Comparison of ENCODE assay signal across 1 cellular context in genomic region chr19:41427647-41428480, GRCh38.
TF ChIP-seq lines count a peak whose summit lies in the region.

No MANE protein-coding gene starts in this region.

TF ChIP-seq in K562, 482 proteins besides CTCF, POLR2A, EP300 and RAD21 (continued from another document and continues in another):
- no peak for TF ChIP-seq ZBTB49 (CRISPR knock-in tag; IDR thresholded peaks at IDR 0.05; ENCODE audit: borderline replicate concordance)
- TF ChIP-seq ASH1L (IDR thresholded peaks at IDR 0.05; ENCODE audit: borderline replicate concordance, low read depth, partially characterized antibody), result no peak
- TF ChIP-seq RUNX1 (IDR thresholded peaks at IDR 0.05; ENCODE audit: low read depth), result no peak
- peak; percentile 37 for TF ChIP-seq EGR1 (conservative IDR thresholded peaks at IDR 0.05)
- no peak for TF ChIP-seq SLC30A9 (CRISPR knock-in tag; IDR thresholded peaks at IDR 0.05)
- no peak for TF ChIP-seq ZBTB7A (IDR thresholded peaks at IDR 0.05; ENCODE audit: borderline replicate concordance, control insufficient read depth, low read depth, low read length)
- TF ChIP-seq ZNF12 (CRISPR knock-in tag; IDR thresholded peaks at IDR 0.05), result no peak
- no peak for TF ChIP-seq ZNF174 (CRISPR knock-in tag; IDR thresholded peaks at IDR 0.05)
- peak; percentile 19; the same call in 1 of the 2 replicates for TF ChIP-seq ZBTB9 (CRISPR knock-in tag; IDR thresholded peaks at IDR 0.05)
- TF ChIP-seq ZNF766 (CRISPR knock-in tag; conservative IDR thresholded peaks at IDR 0.05), result peak; percentile 77
- no peak for TF ChIP-seq MITF (IDR thresholded peaks at IDR 0.05)
- TF ChIP-seq ZNF24 (IDR thresholded peaks at IDR 0.05), result no peak
- no peak for TF ChIP-seq ZNF740 (CRISPR knock-in tag; IDR thresholded peaks at IDR 0.05)
- no peak for TF ChIP-seq ZNF740 (tag; IDR thresholded peaks at IDR 0.05)
- no peak for TF ChIP-seq PYGO2 (tag; IDR thresholded peaks at IDR 0.05)
- TF ChIP-seq NBN (IDR thresholded peaks at IDR 0.05; ENCODE audit: low read depth), result peak; percentile 80; the same call in 1 of the 2 replicates
- TF ChIP-seq MAX (CRISPR knock-in tag; IDR thresholded peaks at IDR 0.05), result peak; percentile 31; the same call in 1 of the 2 replicates
- no peak for TF ChIP-seq ZNF785 (CRISPR knock-in tag; IDR thresholded peaks at IDR 0.05)
- no peak for TF ChIP-seq BACH1 (tag; IDR thresholded peaks at IDR 0.05)
- TF ChIP-seq CBFB (CRISPR knock-in tag; IDR thresholded peaks at IDR 0.05), result no peak
- no peak for TF ChIP-seq ILF3 (IDR thresholded peaks at IDR 0.05; ENCODE audit: borderline replicate concordance)
- TF ChIP-seq ZNF696 (CRISPR knock-in tag; conservative IDR thresholded peaks at IDR 0.05), result no peak
- TF ChIP-seq DIDO1 (tag; IDR thresholded peaks at IDR 0.05; ENCODE audit: low read depth), result no peak
- TF ChIP-seq ZBTB40 (IDR thresholded peaks at IDR 0.05), result peak; percentile 37; the same call in 1 of the 2 replicates
- TF ChIP-seq ZBTB40 (CRISPR knock-in tag; IDR thresholded peaks at IDR 0.05), result no peak
- no peak for TF ChIP-seq ZKSCAN1 (IDR thresholded peaks at IDR 0.05; ENCODE audit: low read depth, low read length)
- no peak for TF ChIP-seq SAFB2 (IDR thresholded peaks at IDR 0.05; ENCODE audit: borderline replicate concordance, low read depth, low read length, severe bottlenecking)
- TF ChIP-seq GTF2F1 (IDR thresholded peaks at IDR 0.05; ENCODE audit: low read depth, low read length), result no peak
- peak; percentile 37; the same call in 1 of the 2 replicates for TF ChIP-seq ESRRA (IDR thresholded peaks at IDR 0.05; ENCODE audit: borderline replicate concordance, low read depth)
- peak in 1 of 2 experiments; percentile 85; a peak in 2 of 4 replicates for TF ChIP-seq HDAC1 (IDR thresholded peaks at IDR 0.05)
- TF ChIP-seq CHD2 (IDR thresholded peaks at IDR 0.05; ENCODE audit: low read depth, low read length), result no peak
- TF ChIP-seq ZNF280A (IDR thresholded peaks at IDR 0.05; ENCODE audit: low read depth, partially characterized antibody), result no peak
- no peak for TF ChIP-seq ELF2 (CRISPR knock-in tag; IDR thresholded peaks at IDR 0.05)
- no peak for TF ChIP-seq ZBTB34 (CRISPR knock-in tag; IDR thresholded peaks at IDR 0.05)
- no peak for TF ChIP-seq ZNF212 (CRISPR knock-in tag; IDR thresholded peaks at IDR 0.05)
- no peak for TF ChIP-seq ZNF512 (tag; IDR thresholded peaks at IDR 0.05)
- TF ChIP-seq LEF1 (IDR thresholded peaks at IDR 0.05), result peak; percentile 66
- TF ChIP-seq HMGN3 (IDR thresholded peaks at IDR 0.05; ENCODE audit: borderline replicate concordance, extremely low read depth, insufficient read length, low read depth, low read length), result no peak
- TF ChIP-seq ZNF583 (CRISPR knock-in tag; IDR thresholded peaks at IDR 0.05), result no peak
- no peak for TF ChIP-seq ZNF140 (CRISPR knock-in tag; IDR thresholded peaks at IDR 0.05)
- peak; percentile 87 for TF ChIP-seq GATAD2A (IDR thresholded peaks at IDR 0.05)
- TF ChIP-seq ATF1 (CRISPR knock-in tag; IDR thresholded peaks at IDR 0.05), result no peak
- TF ChIP-seq ATF1 (tag; IDR thresholded peaks at IDR 0.05), result no peak
- no peak for TF ChIP-seq SMAD1 (IDR thresholded peaks at IDR 0.05; ENCODE audit: low read depth, low read length, partially characterized antibody)
- TF ChIP-seq TRIM24 (IDR thresholded peaks at IDR 0.05), result peak; percentile 52 to 60; a peak in 2 of 4 replicates
